Comparison of ENCODE assay signal across 8 cellular contexts in genomic region chr3:185659942-185660921, GRCh38.
DNase-seq lines count a peak whose midpoint lies in the region; ATAC-seq and TF ChIP-seq lines count a peak whose summit lies in the region.

No MANE protein-coding gene starts in this region.

- DNase-seq in NCI-H526 treated with DMSO at 0.1 percent for 48 hours (lab: John Stamatoyannopoulos, UW) (peak; percentile 20), dorsolateral prefrontal cortex (peak; percentile 57 to 86 (median 79)), lower lobe of right lung (peak; percentile 84)
- peak; percentile 35 to 61 for DNase-seq in activated CD4-positive, alpha-beta T cell treated with anti-CD3 and anti-CD28 coated beads, Interleukin-2, amount 50 U/mL, for 24 hours (ENCODE audit: low read depth in 1 of 2, low spot score in 1 of 2)
- peak; percentile 2 to 36 (median 8) for DNase-seq in stimulated activated CD4-positive, alpha-beta T cell treated with anti-CD3 and anti-CD28 coated beads, TNF-alpha, amount 100 ng/mL, for 1 hour (ENCODE audit: low read depth in 3 of 3, low spot score in 1 of 3)

- peak overlapping the region in 12 of 59 donors; percentile 7 to 90 (median 39) for H3K27ac ChIP-seq in dorsolateral prefrontal cortex
- peak overlapping the region; percentile 68 for H3K27ac ChIP-seq in lower lobe of right lung

- H3K9me3 ChIP-seq in lower lobe of right lung = no peaks in the 10 kb centered on the region

- H3K36me3 ChIP-seq in lower lobe of right lung = peaks cover 8% of the 10 kb centered on the region

- H3K4me3 ChIP-seq in dorsolateral prefrontal cortex = peak overlapping the region in 23 of 59 donors; percentile 5 to 50 (median 22)
- no peak overlapping the region for H3K4me3 ChIP-seq in lower lobe of right lung

- peak; percentile 53 for ATAC-seq in HG03521 (IDR thresholded peaks at IDR 0.05; ENCODE audit: unreplicated experiment)
- ATAC-seq in lower lobe of right lung = peak; percentile 85 to 89
- no peak for ATAC-seq in HG02763 (IDR thresholded peaks at IDR 0.05; ENCODE audit: unreplicated experiment)

- peak; percentile 69 for TF ChIP-seq CTCF in GM12801 (IDR thresholded peaks at IDR 0.05; ENCODE audit: extremely low read depth, insufficient read length)
- TF ChIP-seq CTCF in dorsolateral prefrontal cortex (IDR thresholded peaks at IDR 0.05 in 54 of 56, conservative IDR thresholded peaks at IDR 0.05 in 2 of 56; ENCODE audit: low read depth in 1 of 56, partially characterized antibody in 56 of 56) = peak in 55 of 56 donors; percentile 87 to 99 (median 97)
- peak; percentile 98 for TF ChIP-seq CTCF in lower lobe of right lung (IDR thresholded peaks at IDR 0.05)

- intact Hi-C loops in dorsolateral prefrontal cortex (cut with DNase I) = loop anchor here (5.0 to 10.0 kb wide), 3 partner anchors 107 to 282 kb away; no protein-coding TSS in a partner anchor
- intact Hi-C loops in lower lobe of right lung (cut with DNase I) = no loop called here

- H3K4me1 ChIP-seq in lower lobe of right lung = peaks cover 49% of the 10 kb centered on the region

- H3K27me3 ChIP-seq in dorsolateral prefrontal cortex = peaks cover 0 to 8% (median 0%) of the 10 kb centered on the region in 45 donors
- H3K27me3 ChIP-seq in lower lobe of right lung (ENCODE audit: low read depth) = no peaks in the 10 kb centered on the region

Comparison
In these comparisons a context has a peak if more than half of its experiments do, and no peak if none do; other contexts are left out.
1. DNase-seq: peak in every context shown above with its lines; median percentile 84 in lower lobe of right lung; 79 in dorsolateral prefrontal cortex; 48 in activated CD4-positive, alpha-beta T cell treated with anti-CD3 and anti-CD28 coated beads, Interleukin-2, amount 50 U/mL, for 24 hours; 20 in NCI-H526 treated with DMSO at 0.1 percent for 48 hours; 8 in stimulated activated CD4-positive, alpha-beta T cell treated with anti-CD3 and anti-CD28 coated beads, TNF-alpha, amount 100 ng/mL, for 1 hour.